Comparison of ENCODE assay signal across 8 cellular contexts in the genomic region with DNA sequence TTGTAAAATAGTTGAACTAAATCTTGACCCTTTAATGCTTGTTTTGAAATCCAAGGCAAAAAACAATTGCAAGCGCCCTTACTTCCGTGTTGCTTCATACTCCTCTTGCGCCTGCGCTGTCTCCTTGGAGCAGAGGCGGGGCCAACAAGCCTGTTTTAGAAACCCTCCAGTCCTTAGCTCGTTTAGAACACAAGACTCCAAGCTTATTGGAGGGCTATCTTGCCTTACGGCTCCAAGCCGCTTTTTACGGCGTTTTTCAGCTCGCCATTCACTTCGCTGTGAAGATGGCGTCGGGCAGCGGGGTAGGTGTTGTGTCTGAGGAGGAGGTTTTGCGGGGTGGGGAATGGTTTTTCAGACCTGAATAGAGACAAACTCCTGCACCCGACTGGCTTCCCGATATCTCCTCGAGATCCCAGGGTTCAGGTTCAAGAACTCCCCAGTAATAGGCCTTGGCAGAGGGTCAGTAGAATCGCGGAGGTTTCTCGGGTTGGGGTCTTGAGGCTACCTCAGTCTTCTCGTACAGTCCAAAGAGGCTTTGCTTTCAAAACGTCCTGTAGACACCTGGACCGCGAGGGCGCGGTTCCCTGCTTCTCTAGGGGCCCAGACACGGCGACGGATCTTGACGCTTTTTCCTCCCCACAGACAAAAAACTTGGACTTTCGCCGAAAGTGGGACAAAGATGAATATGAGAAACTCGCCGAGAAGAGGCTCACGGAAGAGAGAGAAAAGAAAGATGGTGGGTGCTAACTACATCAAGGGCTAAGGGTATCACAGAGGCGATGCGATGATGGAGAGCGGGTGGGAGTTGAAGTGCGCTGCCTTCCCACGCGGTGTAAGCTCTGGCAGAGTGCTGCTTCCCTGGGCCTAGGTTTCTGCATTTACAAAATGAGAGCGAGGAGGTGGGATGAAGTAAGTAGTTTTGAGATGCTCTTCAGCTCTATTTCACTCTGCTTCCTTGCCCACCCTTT. TPM values are rescaled to one million over a fixed set of nuclear protein-coding genes. Genes with fewer than 3 reads are reported as not detected.
DNase-seq lines count a peak whose midpoint lies in the region; ATAC-seq, FAIRE-seq and TF ChIP-seq lines count a peak whose summit lies in the region.

A gene with protein sequence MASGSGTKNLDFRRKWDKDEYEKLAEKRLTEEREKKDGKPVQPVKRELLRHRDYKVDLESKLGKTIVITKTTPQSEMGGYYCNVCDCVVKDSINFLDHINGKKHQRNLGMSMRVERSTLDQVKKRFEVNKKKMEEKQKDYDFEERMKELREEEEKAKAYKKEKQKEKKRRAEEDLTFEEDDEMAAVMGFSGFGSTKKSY (plus strand): TSS at position 271 of the 968 bp plus-strand sequence. CDS start 14 bp downstream, at position 285.

- peak; percentile 98 for FAIRE-seq in kidney (lab: Jason Lieb, UNC)

- peak within 1 kb of the TSS; percentile 88 for H3K27ac Mint-ChIP-seq in chondrocyte (ENCODE audit: unreplicated experiment)

- no peaks in the 10 kb centered on the region for H3K27me3 Mint-ChIP-seq in chondrocyte (ENCODE audit: low read depth)

- peak within 1 kb of the TSS; percentile 80 to 92 for H3K9ac ChIP-seq in kidney (ENCODE audit: low read length in 2 of 2)

- ATAC-seq in HG03439 (IDR thresholded peaks at IDR 0.05; ENCODE audit: unreplicated experiment): peak; percentile 92

- peak; percentile 95 to 97 for DNase-seq in AML-193 (lab: John Stamatoyannopoulos, UW)
- peak; percentile 90 for DNase-seq in NCI-H510A treated with DMSO at 0.1 percent for 48 hours (lab: John Stamatoyannopoulos, UW)
- DNase-seq in activated CD4-positive, alpha-beta T cell treated with anti-CD3 and anti-CD28 coated beads for 24 hours (ENCODE audit: low read depth in 2 of 2): peak; percentile 79 to 87
- peak; percentile 94 for DNase-seq in chondrocyte (ENCODE audit: low spot score)
- DNase-seq in kidney: peak; percentile 96
- DNase-seq in stimulated activated CD4-positive, alpha-beta T cell treated with anti-CD3 and anti-CD28 coated beads, Interleukin-15, amount 100 ng/mL, for 24 hours: peak; percentile 94

- peak within 1 kb of the TSS; percentile 93 to 96 for H3K4me3 ChIP-seq in kidney (ENCODE audit: low read length in 2 of 2)

- no peak within 1 kb of the TSS for H3K27ac ChIP-seq in kidney (ENCODE audit: low read depth in 2 of 2, low read length in 2 of 2)

- H3K4me3 Mint-ChIP-seq in chondrocyte (ENCODE audit: unreplicated experiment): peak within 1 kb of the TSS; percentile 88

- peaks cover 52 to 53% of the 10 kb centered on the region in 2 donors for H3K36me3 ChIP-seq in kidney (ENCODE audit: control insufficient read depth in 1 of 2, insufficient read depth in 2 of 2, low read length in 2 of 2)

- peaks cover 0 to 8% of the 10 kb centered on the region in 2 donors for H3K4me1 ChIP-seq in kidney (ENCODE audit: control insufficient read depth in 1 of 2, insufficient read depth in 1 of 2, low read depth in 1 of 2, low read length in 2 of 2)

- no peaks in the 10 kb centered on the region for H3K9me3 Mint-ChIP-seq in chondrocyte (ENCODE audit: low read depth)

- no peaks in the 10 kb centered on the region for H3K9me3 ChIP-seq in kidney (ENCODE audit: control insufficient read depth in 1 of 2, low read length in 2 of 2)

- H3K36me3 Mint-ChIP-seq in chondrocyte (ENCODE audit: low read depth): peaks cover 52% of the 10 kb centered on the region

- peaks cover 23% of the 10 kb centered on the region for H3K4me1 Mint-ChIP-seq in chondrocyte (ENCODE audit: low read depth)

- peak; percentile 84 for TF ChIP-seq POLR2A in GM19193 (IDR thresholded peaks at IDR 0.05; ENCODE audit: extremely low read depth, insufficient read depth, insufficient read length)

- intact Hi-C loops in kidney (cut with DNase I): no loop called here

- no peak for TF ChIP-seq CTCF in chondrocyte (IDR thresholded peaks at IDR 0.05)
- no peak for TF ChIP-seq CTCF in kidney (IDR thresholded peaks at IDR 0.05; ENCODE audit: borderline replicate concordance, extremely low read depth, insufficient read depth)

RNA-seq across cellular contexts. Expression of the gene that starts here (rescaled TPM):
- 37.0 to 50.3 TPM (median 39.2 TPM) in 3 replicates for total RNA-seq in chondrocyte
- total RNA-seq in kidney: 51.4 TPM
- polyA plus RNA-seq in kidney (ENCODE audit: insufficient read depth, low read depth, low replicate concordance): 122 TPM
